ENCODE assay signal across 29 cellular contexts in genomic region chr1:51594716-51595115, GRCh38.
"Had no signal": no experiment of that assay in that cellular context is flagged by ENCODE, and none has a peak within 500 bp of the region (broad histone marks: within the 10 kb centered on the region; RNA-seq: fewer than 3 reads in every experiment).

No MANE protein-coding gene starts in this region.

- H3K79me2 ChIP-seq: hepatocyte had no signal

- H3K9me3 Mint-ChIP-seq: dendritic cell treated with granulocyte-macrophage colony-stimulating factor and Interleukin-4, amounts not matched to agents 40 ng/mL and 50 ng/mL, for 4 days; effector memory CD8-positive, alpha-beta T cell; endodermal cell had no signal

- H3K4me1 Mint-ChIP-seq: endodermal cell had no signal

- H3K27me3 Mint-ChIP-seq: dendritic cell treated with granulocyte-macrophage colony-stimulating factor and Interleukin-4, amounts not matched to agents 40 ng/mL and 50 ng/mL, for 4 days had no signal

- H3K27me3 ChIP-seq: dorsolateral prefrontal cortex, esophagus muscularis mucosa, esophagus squamous epithelium, foreskin keratinocyte, gastrocnemius medialis, gastroesophageal sphincter, heart left ventricle, heart right ventricle, hepatocyte had no signal

- H3K36me3 ChIP-seq: esophagus muscularis mucosa, esophagus squamous epithelium, gastrocnemius medialis, gastroesophageal sphincter, heart left ventricle, heart right ventricle had no signal

- H3K4me2 ChIP-seq: hepatocyte had no signal

- FAIRE-seq: colon, endometrium, endothelial cell of umbilical vein, frontal cortex had no signal

- H3K4me3 Mint-ChIP-seq: dendritic cell treated with granulocyte-macrophage colony-stimulating factor and Interleukin-4, amounts not matched to agents 40 ng/mL and 50 ng/mL, for 4 days; effector memory CD8-positive, alpha-beta T cell; endodermal cell had no signal

- H3K27ac ChIP-seq: coronary artery, dorsolateral prefrontal cortex, epithelial cell of prostate, esophagus muscularis mucosa, esophagus squamous epithelium, foreskin keratinocyte, gastrocnemius medialis, gastroesophageal sphincter, heart left ventricle, heart right ventricle, hepatocyte had no signal

- H2AFZ ChIP-seq: hepatocyte had no signal

- H3K4me3 ChIP-seq: coronary artery, dorsolateral prefrontal cortex, esophagus muscularis mucosa, esophagus squamous epithelium, gastrocnemius medialis, gastroesophageal sphincter, heart left ventricle, heart right ventricle, hepatocyte had no signal

- H3K27ac Mint-ChIP-seq: dendritic cell treated with granulocyte-macrophage colony-stimulating factor and Interleukin-4, amounts not matched to agents 40 ng/mL and 50 ng/mL, for 4 days; effector memory CD8-positive, alpha-beta T cell; endodermal cell had no signal

- DNase-seq: cortex of kidney; dermis blood vessel endothelial cell; dorsolateral prefrontal cortex; effector CD4-positive, alpha-beta T cell; effector CD8-positive, alpha-beta T cell; effector memory CD4-positive, alpha-beta T cell; effector memory CD8-positive, alpha-beta T cell; endodermal cell; erythroblast; esophagus squamous epithelium; foreskin fibroblast; foreskin keratinocyte; foreskin melanocyte; gastrocnemius medialis; glutamatergic neuron; head of caudate nucleus; heart left ventricle; heart right ventricle had no signal

- H3K9me3 ChIP-seq: esophagus muscularis mucosa, esophagus squamous epithelium, gastrocnemius medialis, gastroesophageal sphincter, heart left ventricle, heart right ventricle had no signal

- H3K4me1 ChIP-seq: gastrocnemius medialis, gastroesophageal sphincter, heart left ventricle had no signal

- ATAC-seq: effector memory CD8-positive, alpha-beta T cell; esophagus mucosa; foreskin keratinocyte; gastrocnemius medialis; gastroesophageal sphincter; heart left ventricle; heart right ventricle had no signal
